In the genomic region with DNA sequence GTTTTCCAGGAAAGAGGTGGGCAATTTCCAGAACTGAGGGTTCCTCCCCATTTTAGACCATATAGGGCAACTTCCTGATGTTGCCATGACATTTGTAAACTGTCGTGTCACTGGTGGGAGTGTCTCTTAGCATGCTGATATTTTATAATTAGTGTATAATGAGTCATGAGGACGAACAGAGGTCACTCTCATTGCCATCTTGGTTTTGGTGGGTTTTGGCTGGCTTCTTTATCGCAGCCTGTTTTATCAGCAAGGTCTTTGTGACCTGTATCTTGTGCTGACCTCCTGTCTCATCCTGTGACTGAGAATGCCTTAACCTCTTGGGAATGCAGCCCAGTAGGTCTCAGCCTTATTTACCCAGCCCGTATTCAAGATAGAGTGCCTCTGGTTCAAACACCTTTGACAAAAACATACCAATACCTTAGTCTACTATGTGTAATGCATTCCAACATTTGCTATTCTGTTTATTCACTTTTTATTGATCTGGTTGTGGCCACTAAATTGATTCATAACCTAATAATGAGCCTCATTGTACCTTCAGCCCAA, we compare ENCODE assay signal across 1 cellular context.
TF ChIP-seq lines count a peak whose summit lies in the region.
"Not testable (repeated sequence)": the region's sequence is repeated elsewhere in the genome, so short reads cannot be mapped to it uniquely, and the experiment has no call there.

No MANE protein-coding gene starts in this region.

TF ChIP-seq in K562, 482 proteins besides CTCF, POLR2A, EP300 and RAD21 (continued from another document and continues in another):
- TF ChIP-seq, protein P1, sequence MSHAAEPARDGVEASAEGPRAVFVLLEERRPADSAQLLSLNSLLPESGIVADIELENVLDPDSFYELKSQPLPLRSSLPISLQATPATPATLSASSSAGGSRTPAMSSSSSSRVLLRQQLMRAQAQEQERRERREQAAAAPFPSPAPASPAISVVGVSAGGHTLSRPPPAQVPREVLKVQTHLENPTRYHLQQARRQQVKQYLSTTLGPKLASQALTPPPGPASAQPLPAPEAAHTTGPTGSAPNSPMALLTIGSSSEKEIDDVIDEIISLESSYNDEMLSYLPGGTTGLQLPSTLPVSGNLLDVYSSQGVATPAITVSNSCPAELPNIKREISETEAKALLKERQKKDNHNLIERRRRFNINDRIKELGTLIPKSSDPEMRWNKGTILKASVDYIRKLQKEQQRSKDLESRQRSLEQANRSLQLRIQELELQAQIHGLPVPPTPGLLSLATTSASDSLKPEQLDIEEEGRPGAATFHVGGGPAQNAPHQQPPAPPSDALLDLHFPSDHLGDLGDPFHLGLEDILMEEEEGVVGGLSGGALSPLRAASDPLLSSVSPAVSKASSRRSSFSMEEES (CRISPR knock-in tag; IDR thresholded peaks at IDR 0.05), result 0 out of 2 replicates have a peak, but pooled peaks have one; percentile 15
- TF ChIP-seq, protein P2, sequence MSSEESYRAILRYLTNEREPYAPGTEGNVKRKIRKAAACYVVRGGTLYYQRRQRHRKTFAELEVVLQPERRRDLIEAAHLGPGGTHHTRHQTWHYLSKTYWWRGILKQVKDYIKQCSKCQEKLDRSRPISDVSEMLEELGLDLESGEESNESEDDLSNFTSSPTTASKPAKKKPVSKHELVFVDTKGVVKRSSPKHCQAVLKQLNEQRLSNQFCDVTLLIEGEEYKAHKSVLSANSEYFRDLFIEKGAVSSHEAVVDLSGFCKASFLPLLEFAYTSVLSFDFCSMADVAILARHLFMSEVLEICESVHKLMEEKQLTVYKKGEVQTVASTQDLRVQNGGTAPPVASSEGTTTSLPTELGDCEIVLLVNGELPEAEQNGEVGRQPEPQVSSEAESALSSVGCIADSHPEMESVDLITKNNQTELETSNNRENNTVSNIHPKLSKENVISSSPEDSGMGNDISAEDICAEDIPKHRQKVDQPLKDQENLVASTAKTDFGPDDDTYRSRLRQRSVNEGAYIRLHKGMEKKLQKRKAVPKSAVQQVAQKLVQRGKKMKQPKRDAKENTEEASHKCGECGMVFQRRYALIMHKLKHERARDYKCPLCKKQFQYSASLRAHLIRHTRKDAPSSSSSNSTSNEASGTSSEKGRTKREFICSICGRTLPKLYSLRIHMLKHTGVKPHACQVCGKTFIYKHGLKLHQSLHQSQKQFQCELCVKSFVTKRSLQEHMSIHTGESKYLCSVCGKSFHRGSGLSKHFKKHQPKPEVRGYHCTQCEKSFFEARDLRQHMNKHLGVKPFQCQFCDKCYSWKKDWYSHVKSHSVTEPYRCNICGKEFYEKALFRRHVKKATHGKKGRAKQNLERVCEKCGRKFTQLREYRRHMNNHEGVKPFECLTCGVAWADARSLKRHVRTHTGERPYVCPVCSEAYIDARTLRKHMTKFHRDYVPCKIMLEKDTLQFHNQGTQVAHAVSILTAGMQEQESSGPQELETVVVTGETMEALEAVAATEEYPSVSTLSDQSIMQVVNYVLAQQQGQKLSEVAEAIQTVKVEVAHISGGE (CRISPR knock-in tag; IDR thresholded peaks at IDR 0.05), result peak in 1 of 3 experiments; percentile 66; a peak in 2 of 6 replicates
- TF ChIP-seq RBFOX2 (IDR thresholded peaks at IDR 0.05; ENCODE audit: low read depth, low read length) (peak; percentile 59), CREM (IDR thresholded peaks at IDR 0.05; ENCODE audit: low read depth) (peak; percentile 63; the same call in 1 of the 2 replicates), KLF13 (tag; IDR thresholded peaks at IDR 0.05; ENCODE audit: borderline replicate concordance, low read depth) (0 out of 2 replicates have a peak, but pooled peaks have one; percentile 33), MBD2 (IDR thresholded peaks at IDR 0.05; ENCODE audit: borderline replicate concordance, low read depth) (peak; percentile 22; the same call in 1 of the 2 replicates), BMI1 (IDR thresholded peaks at IDR 0.05; ENCODE audit: low read length) (peak; percentile 48; the same call in 1 of the 2 replicates), MYNN (IDR thresholded peaks at IDR 0.05) (0 out of 2 replicates have a peak, but pooled peaks have one; percentile 36), KLF1 (tag; IDR thresholded peaks at IDR 0.05) (peak; percentile 84), ESRRA (IDR thresholded peaks at IDR 0.05; ENCODE audit: borderline replicate concordance, low read depth) (peak; percentile 100), NCOA1 (IDR thresholded peaks at IDR 0.05; ENCODE audit: low read depth) (peak; percentile 52; the same call in 1 of the 2 replicates), ZNF766 (CRISPR knock-in tag; conservative IDR thresholded peaks at IDR 0.05) (peak; percentile 75), TOE1 (IDR thresholded peaks at IDR 0.05; ENCODE audit: borderline replicate concordance) (peak; percentile 69; the same call in 1 of the 2 replicates), NFE2L1 (tag; IDR thresholded peaks at IDR 0.05; ENCODE audit: borderline replicate concordance, low read depth) (peak; percentile 59; the same call in 1 of the 2 replicates), ZNF644 (tag; IDR thresholded peaks at IDR 0.05; ENCODE audit: low read depth) (peak; percentile 64; the same call in 1 of the 2 replicates), PTRF (tag; IDR thresholded peaks at IDR 0.05) (0 out of 2 replicates have a peak, but pooled peaks have one; percentile 45), HDAC2 (IDR thresholded peaks at IDR 0.05) (peak; percentile 87), NR2C2 (tag; IDR thresholded peaks at IDR 0.05) (peak; percentile 92), ZNF175 (CRISPR knock-in tag; IDR thresholded peaks at IDR 0.05; ENCODE audit: low read depth) (peak; percentile 53; the same call in 1 of the 2 replicates), ADNP (tag; IDR thresholded peaks at IDR 0.05) (peak; percentile 37), KLF16 (IDR thresholded peaks at IDR 0.05) (peak; percentile 61), ZNF589 (CRISPR knock-in tag; IDR thresholded peaks at IDR 0.05; ENCODE audit: low read depth) (peak; percentile 81; the same call in 1 of the 2 replicates), MEIS2 (IDR thresholded peaks at IDR 0.05; ENCODE audit: partially characterized antibody) (peak; percentile 52), GATAD2B (IDR thresholded peaks at IDR 0.05; ENCODE audit: borderline replicate concordance) (peak; percentile 84), ZBTB7A (IDR thresholded peaks at IDR 0.05; ENCODE audit: borderline replicate concordance, control insufficient read depth, low read depth, low read length) (0 out of 2 replicates have a peak, but pooled peaks have one; percentile 21), ETV1 (tag; conservative IDR thresholded peaks at IDR 0.05; ENCODE audit: low read depth) (peak; percentile 49; the same call in 1 of the 2 replicates), BRD9 (IDR thresholded peaks at IDR 0.05; ENCODE audit: low read depth, partially characterized antibody) (peak; percentile 56), FOXA3 (CRISPR knock-in tag; conservative IDR thresholded peaks at IDR 0.05 in 1 of 2, IDR thresholded peaks at IDR 0.05 in 1 of 2) (peak in 1 of 2 experiments; percentile 91; a peak in 2 of 4 replicates), POLR2H (tag; IDR thresholded peaks at IDR 0.05; ENCODE audit: low read depth) (peak; percentile 56; the same call in 1 of the 2 replicates), CSDE1 (IDR thresholded peaks at IDR 0.05) (peak in 1 of 2 experiments; percentile 71; a peak in 1 of 4 replicates), SMAD4 (CRISPR knock-in tag; conservative IDR thresholded peaks at IDR 0.05) (peak; percentile 91), NBN (IDR thresholded peaks at IDR 0.05; ENCODE audit: low read depth) (peak; percentile 38; the same call in 1 of the 2 replicates), MEF2D (tag; conservative IDR thresholded peaks at IDR 0.05; ENCODE audit: low read depth) (peak; percentile 78), EHMT2 (IDR thresholded peaks at IDR 0.05) (peak; percentile 97), TAL1 (IDR thresholded peaks at IDR 0.05) (peak; percentile 48; the same call in 1 of the 2 replicates), SMARCA4 (IDR thresholded peaks at IDR 0.05) (peak; percentile 91), ATF7 (IDR thresholded peaks at IDR 0.05) (peak; percentile 92), SP1 (CRISPR knock-in tag; IDR thresholded peaks at IDR 0.05) (peak; percentile 66), MTA1 (IDR thresholded peaks at IDR 0.05; ENCODE audit: borderline replicate concordance) (peak; percentile 82; the same call in 1 of the 2 replicates)
- TF ChIP-seq, protein P3, sequence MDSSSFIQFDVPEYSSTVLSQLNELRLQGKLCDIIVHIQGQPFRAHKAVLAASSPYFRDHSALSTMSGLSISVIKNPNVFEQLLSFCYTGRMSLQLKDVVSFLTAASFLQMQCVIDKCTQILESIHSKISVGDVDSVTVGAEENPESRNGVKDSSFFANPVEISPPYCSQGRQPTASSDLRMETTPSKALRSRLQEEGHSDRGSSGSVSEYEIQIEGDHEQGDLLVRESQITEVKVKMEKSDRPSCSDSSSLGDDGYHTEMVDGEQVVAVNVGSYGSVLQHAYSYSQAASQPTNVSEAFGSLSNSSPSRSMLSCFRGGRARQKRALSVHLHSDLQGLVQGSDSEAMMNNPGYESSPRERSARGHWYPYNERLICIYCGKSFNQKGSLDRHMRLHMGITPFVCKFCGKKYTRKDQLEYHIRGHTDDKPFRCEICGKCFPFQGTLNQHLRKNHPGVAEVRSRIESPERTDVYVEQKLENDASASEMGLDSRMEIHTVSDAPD (CRISPR knock-in tag; IDR thresholded peaks at IDR 0.05), result 0 out of 2 replicates have a peak, but pooled peaks have one; percentile 35
- not testable (repeated sequence) for TF ChIP-seq MYNN (CRISPR knock-in tag; IDR thresholded peaks at IDR 0.05); TOE1 (CRISPR knock-in tag; IDR thresholded peaks at IDR 0.05; ENCODE audit: borderline replicate concordance, low read depth); NR2C2 (CRISPR knock-in tag; IDR thresholded peaks at IDR 0.05)
- TF ChIP-seq, protein P4, sequence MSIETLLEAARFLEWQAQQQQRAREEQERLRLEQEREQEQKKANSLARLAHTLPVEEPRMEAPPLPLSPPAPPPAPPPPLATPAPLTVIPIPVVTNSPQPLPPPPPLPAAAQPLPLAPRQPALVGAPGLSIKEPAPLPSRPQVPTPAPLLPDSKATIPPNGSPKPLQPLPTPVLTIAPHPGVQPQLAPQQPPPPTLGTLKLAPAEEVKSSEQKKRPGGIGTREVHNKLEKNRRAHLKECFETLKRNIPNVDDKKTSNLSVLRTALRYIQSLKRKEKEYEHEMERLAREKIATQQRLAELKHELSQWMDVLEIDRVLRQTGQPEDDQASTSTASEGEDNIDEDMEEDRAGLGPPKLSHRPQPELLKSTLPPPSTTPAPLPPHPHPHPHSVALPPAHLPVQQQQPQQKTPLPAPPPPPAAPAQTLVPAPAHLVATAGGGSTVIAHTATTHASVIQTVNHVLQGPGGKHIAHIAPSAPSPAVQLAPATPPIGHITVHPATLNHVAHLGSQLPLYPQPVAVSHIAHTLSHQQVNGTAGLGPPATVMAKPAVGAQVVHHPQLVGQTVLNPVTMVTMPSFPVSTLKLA (conservative IDR thresholded peaks at IDR 0.05), result peak; percentile 36 to 79; a peak in 3 of 4 replicates
- TF ChIP-seq, protein P5, sequence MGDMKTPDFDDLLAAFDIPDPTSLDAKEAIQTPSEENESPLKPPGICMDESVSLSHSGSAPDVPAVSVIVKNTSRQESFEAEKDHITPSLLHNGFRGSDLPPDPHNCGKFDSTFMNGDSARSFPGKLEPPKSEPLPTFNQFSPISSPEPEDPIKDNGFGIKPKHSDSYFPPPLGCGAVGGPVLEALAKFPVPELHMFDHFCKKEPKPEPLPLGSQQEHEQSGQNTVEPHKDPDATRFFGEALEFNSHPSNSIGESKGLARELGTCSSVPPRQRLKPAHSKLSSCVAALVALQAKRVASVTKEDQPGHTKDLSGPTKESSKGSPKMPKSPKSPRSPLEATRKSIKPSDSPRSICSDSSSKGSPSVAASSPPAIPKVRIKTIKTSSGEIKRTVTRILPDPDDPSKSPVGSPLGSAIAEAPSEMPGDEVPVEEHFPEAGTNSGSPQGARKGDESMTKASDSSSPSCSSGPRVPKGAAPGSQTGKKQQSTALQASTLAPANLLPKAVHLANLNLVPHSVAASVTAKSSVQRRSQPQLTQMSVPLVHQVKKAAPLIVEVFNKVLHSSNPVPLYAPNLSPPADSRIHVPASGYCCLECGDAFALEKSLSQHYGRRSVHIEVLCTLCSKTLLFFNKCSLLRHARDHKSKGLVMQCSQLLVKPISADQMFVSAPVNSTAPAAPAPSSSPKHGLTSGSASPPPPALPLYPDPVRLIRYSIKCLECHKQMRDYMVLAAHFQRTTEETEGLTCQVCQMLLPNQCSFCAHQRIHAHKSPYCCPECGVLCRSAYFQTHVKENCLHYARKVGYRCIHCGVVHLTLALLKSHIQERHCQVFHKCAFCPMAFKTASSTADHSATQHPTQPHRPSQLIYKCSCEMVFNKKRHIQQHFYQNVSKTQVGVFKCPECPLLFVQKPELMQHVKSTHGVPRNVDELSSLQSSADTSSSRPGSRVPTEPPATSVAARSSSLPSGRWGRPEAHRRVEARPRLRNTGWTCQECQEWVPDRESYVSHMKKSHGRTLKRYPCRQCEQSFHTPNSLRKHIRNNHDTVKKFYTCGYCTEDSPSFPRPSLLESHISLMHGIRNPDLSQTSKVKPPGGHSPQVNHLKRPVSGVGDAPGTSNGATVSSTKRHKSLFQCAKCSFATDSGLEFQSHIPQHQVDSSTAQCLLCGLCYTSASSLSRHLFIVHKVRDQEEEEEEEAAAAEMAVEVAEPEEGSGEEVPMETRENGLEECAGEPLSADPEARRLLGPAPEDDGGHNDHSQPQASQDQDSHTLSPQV (IDR thresholded peaks at IDR 0.05), result peak; percentile 85
- TF ChIP-seq, protein P6, sequence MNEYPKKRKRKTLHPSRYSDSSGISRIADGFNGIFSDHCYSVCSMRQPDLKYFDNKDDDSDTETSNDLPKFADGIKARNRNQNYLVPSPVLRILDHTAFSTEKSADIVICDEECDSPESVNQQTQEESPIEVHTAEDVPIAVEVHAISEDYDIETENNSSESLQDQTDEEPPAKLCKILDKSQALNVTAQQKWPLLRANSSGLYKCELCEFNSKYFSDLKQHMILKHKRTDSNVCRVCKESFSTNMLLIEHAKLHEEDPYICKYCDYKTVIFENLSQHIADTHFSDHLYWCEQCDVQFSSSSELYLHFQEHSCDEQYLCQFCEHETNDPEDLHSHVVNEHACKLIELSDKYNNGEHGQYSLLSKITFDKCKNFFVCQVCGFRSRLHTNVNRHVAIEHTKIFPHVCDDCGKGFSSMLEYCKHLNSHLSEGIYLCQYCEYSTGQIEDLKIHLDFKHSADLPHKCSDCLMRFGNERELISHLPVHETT (CRISPR knock-in tag; conservative IDR thresholded peaks at IDR 0.05 in 1 of 2, IDR thresholded peaks at IDR 0.05 in 1 of 2), result peak in 1 of 2 experiments; percentile 90; a peak in 2 of 4 replicates
- TF ChIP-seq, protein P7, sequence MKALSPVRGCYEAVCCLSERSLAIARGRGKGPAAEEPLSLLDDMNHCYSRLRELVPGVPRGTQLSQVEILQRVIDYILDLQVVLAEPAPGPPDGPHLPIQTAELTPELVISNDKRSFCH (CRISPR knock-in tag; IDR thresholded peaks at IDR 0.05), result not testable (repeated sequence)
- TF ChIP-seq, protein P7 (tag; IDR thresholded peaks at IDR 0.05), result peak; percentile 86
- TF ChIP-seq, protein P8, sequence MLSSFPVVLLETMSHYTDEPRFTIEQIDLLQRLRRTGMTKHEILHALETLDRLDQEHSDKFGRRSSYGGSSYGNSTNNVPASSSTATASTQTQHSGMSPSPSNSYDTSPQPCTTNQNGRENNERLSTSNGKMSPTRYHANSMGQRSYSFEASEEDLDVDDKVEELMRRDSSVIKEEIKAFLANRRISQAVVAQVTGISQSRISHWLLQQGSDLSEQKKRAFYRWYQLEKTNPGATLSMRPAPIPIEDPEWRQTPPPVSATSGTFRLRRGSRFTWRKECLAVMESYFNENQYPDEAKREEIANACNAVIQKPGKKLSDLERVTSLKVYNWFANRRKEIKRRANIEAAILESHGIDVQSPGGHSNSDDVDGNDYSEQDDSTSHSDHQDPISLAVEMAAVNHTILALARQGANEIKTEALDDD (IDR thresholded peaks at IDR 0.05), result peak; percentile 64
